ENCODE assay signal across 6 cellular contexts in genomic region chr3:10746684-10747083, GRCh38.
"Had no signal": no experiment of that assay in that cellular context is flagged by ENCODE, and none has a peak within 500 bp of the region (broad histone marks: within the 10 kb centered on the region; RNA-seq: fewer than 3 reads in every experiment).

No MANE protein-coding gene starts in this region.

- ATAC-seq: GM23338, HCT116 had no signal

- H3K4me3 ChIP-seq: GM23338, HAP-1 had no signal

- DNase-seq: H7, KG1 had no signal

- H3K36me3 ChIP-seq: HAP-1 had no signal

- H3K9me3 ChIP-seq: HAP-1 had no signal

- H3K4me1 ChIP-seq: HAP-1 had no signal

- H3K4me2 ChIP-seq: GM23338 had no signal

- FAIRE-seq: HTR-8/SVneo had no signal
